Comparison of ENCODE assay signal across 8 cellular contexts in genomic region chr20:37693203-37693602, GRCh38. TPM values are rescaled to one million over a fixed set of nuclear protein-coding genes. Genes with fewer than 3 reads are reported as not detected.
DNase-seq lines count a peak whose midpoint lies in the region; ATAC-seq, FAIRE-seq and TF ChIP-seq lines count a peak whose summit lies in the region.

No MANE protein-coding gene starts in this region.

- H3K27me3 ChIP-seq in BLaER1 = no peaks in the 10 kb centered on the region

- peak overlapping the region; percentile 97 to 99 (median 98) for H3K4me3 Mint-ChIP-seq in nephron

- no peak overlapping the region for H3K27ac ChIP-seq in BLaER1

- peaks cover 27% of the 10 kb centered on the region for H4K20me1 ChIP-seq in BLaER1

- ATAC-seq in HG03095 (IDR thresholded peaks at IDR 0.05; ENCODE audit: unreplicated experiment) = no peak

- H3K9me3 ChIP-seq in BLaER1 = no peaks in the 10 kb centered on the region

- H3K4me3 ChIP-seq in BLaER1 (peak overlapping the region; percentile 93), cardiac fibroblast (replicated peaks in 1 of 2; ENCODE audit: low read depth in 2 of 2, low read length in 2 of 2) (peak overlapping the region; percentile 23 to 94)
- peak overlapping the region; percentile 95 for H3K4me3 ChIP-seq in Jurkat, Clone E6-1 (ENCODE audit: low read length)

- TF ChIP-seq CTCF in cardiac fibroblast (IDR thresholded peaks at IDR 0.05; ENCODE audit: low read depth, low read length) = no peak
- no peak for TF ChIP-seq CTCF in nephron (IDR thresholded peaks at IDR 0.05; ENCODE audit: unreplicated experiment in 3 of 3)

- no peak overlapping the region for H3K27ac Mint-ChIP-seq in nephron

- TF ChIP-seq POLR2A in GM12892 (IDR thresholded peaks at IDR 0.05; ENCODE audit: low read depth, low read length) = no peak

- H3K4me2 ChIP-seq in BLaER1 = peak overlapping the region; percentile 65

- no peak overlapping the region; the same call in 1 of the 2 replicates for H3K9ac ChIP-seq in BLaER1

- FAIRE-seq in GM12892 (lab: Jason Lieb, UNC) = no peak

- peaks cover 14% of the 10 kb centered on the region for H3K4me1 Mint-ChIP-seq in nephron

- DNase-seq in Jurkat, Clone E6-1 (ENCODE audit: low read depth, low spot score) = no peak
- DNase-seq in cardiac fibroblast (ENCODE audit: low read depth in 2 of 2) = no peak
- DNase-seq in SK-N-DZ (ENCODE audit: low spot score) = no peak
- no peak for DNase-seq in GM12892 (ENCODE audit: insufficient read length)
- DNase-seq in NK-92 (lab: John Stamatoyannopoulos, UW; ENCODE audit: unreplicated experiment) = no peak

- H3K4me1 ChIP-seq in BLaER1 = peaks cover 15% of the 10 kb centered on the region

- peaks cover 3% of the 10 kb centered on the region for H3K36me3 Mint-ChIP-seq in nephron (ENCODE audit: low read depth)

- peaks cover 27% of the 10 kb centered on the region for H3K27me3 Mint-ChIP-seq in nephron (ENCODE audit: low read depth)

- peaks cover 14% of the 10 kb centered on the region for H3K36me3 ChIP-seq in BLaER1

- no peaks in the 10 kb centered on the region for H3K9me3 Mint-ChIP-seq in nephron

RNA-seq across cellular contexts. Expression of gene CTNNBL1, which starts 0.6 kb away (rescaled TPM):
- 162 TPM for polyA plus RNA-seq in Jurkat, Clone E6-1 (2012; ENCODE audit: insufficient read depth, insufficient read length)
- polyA plus RNA-seq in SK-N-DZ (2014; cell fraction: cytosol; rRNA removed) = 65.9 and 74.2 TPM in 2 replicates
- polyA plus RNA-seq in SK-N-DZ (2014; cell fraction: nucleus; rRNA removed) = 33.6 and 55.4 TPM in 2 replicates
- polyA plus RNA-seq in GM12892 (2012; ENCODE audit: missing spikeins) = 54.9 TPM
